In genomic region chr2:98070081-98070480, GRCh38 we compare ENCODE assay signal across 1 cellular context.
TF ChIP-seq lines count a peak whose summit lies in the region.

No MANE protein-coding gene starts in this region.

TF ChIP-seq in GM23338, 12 proteins besides CTCF, POLR2A, EP300 and RAD21 (continued from another document):
- TF ChIP-seq, protein P1, sequence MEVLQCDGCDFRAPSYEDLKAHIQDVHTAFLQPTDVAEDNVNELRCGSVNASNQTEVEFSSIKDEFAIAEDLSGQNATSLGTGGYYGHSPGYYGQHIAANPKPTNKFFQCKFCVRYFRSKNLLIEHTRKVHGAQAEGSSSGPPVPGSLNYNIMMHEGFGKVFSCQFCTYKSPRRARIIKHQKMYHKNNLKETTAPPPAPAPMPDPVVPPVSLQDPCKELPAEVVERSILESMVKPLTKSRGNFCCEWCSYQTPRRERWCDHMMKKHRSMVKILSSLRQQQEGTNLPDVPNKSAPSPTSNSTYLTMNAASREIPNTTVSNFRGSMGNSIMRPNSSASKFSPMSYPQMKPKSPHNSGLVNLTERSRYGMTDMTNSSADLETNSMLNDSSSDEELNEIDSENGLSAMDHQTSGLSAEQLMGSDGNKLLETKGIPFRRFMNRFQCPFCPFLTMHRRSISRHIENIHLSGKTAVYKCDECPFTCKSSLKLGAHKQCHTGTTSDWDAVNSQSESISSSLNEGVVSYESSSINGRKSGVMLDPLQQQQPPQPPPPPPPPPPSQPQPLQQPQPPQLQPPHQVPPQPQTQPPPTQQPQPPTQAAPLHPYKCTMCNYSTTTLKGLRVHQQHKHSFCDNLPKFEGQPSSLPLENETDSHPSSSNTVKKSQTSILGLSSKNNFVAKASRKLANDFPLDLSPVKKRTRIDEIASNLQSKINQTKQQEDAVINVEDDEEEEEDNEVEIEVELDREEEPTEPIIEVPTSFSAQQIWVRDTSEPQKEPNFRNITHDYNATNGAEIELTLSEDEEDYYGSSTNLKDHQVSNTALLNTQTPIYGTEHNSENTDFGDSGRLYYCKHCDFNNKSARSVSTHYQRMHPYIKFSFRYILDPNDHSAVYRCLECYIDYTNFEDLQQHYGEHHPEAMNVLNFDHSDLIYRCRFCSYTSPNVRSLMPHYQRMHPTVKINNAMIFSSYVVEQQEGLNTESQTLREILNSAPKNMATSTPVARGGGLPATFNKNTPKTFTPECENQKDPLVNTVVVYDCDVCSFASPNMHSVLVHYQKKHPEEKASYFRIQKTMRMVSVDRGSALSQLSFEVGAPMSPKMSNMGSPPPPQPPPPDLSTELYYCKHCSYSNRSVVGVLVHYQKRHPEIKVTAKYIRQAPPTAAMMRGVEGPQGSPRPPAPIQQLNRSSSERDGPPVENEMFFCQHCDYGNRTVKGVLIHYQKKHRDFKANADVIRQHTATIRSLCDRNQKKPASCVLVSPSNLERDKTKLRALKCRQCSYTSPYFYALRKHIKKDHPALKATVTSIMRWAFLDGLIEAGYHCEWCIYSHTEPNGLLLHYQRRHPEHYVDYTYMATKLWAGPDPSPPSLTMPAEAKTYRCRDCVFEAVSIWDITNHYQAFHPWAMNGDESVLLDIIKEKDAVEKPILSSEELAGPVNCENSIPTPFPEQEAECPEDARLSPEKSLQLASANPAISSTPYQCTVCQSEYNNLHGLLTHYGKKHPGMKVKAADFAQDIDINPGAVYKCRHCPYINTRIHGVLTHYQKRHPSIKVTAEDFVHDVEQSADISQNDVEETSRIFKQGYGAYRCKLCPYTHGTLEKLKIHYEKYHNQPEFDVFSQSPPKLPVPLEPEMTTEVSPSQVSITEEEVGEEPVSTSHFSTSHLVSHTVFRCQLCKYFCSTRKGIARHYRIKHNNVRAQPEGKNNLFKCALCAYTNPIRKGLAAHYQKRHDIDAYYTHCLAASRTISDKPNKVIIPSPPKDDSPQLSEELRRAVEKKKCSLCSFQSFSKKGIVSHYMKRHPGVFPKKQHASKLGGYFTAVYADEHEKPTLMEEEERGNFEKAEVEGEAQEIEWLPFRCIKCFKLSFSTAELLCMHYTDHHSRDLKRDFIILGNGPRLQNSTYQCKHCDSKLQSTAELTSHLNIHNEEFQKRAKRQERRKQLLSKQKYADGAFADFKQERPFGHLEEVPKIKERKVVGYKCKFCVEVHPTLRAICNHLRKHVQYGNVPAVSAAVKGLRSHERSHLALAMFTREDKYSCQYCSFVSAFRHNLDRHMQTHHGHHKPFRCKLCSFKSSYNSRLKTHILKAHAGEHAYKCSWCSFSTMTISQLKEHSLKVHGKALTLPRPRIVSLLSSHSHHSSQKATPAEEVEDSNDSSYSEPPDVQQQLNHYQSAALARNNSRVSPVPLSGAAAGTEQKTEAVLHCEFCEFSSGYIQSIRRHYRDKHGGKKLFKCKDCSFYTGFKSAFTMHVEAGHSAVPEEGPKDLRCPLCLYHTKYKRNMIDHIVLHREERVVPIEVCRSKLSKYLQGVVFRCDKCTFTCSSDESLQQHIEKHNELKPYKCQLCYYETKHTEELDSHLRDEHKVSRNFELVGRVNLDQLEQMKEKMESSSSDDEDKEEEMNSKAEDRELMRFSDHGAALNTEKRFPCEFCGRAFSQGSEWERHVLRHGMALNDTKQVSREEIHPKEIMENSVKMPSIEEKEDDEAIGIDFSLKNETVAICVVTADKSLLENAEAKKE (CRISPR knock-in tag; IDR thresholded peaks at IDR 0.05): no peak
- no peak for TF ChIP-seq EZH2phosphoT487 (IDR thresholded peaks at IDR 0.05; ENCODE audit: unreplicated experiment)
